ENCODE assay signal across 11 cellular contexts in the genomic region with DNA sequence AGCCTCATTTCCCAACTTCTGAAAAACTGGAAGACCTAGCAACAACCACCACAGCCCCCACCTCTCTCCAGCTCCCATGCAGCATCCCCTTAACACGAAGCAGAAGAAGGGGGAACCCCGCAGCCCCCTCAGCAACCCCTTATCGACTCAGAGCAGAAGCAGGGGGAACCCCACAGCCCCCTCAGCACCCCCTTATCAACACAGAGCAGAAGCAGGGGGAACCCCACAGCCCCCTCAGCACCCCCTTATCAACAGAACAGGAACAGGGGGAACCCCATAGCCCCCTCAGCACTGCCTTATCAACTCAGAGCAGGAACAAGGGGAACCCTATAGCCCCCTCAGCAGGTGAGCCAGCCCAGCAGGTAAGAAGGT. TPM values are rescaled to one million over a fixed set of nuclear protein-coding genes. Genes with fewer than 3 reads are reported as not detected.
DNase-seq lines count a peak whose midpoint lies in the region; ATAC-seq and TF ChIP-seq lines count a peak whose summit lies in the region.
"Had no signal": no experiment of that assay in that cellular context is flagged by ENCODE, and none has a peak within 500 bp of the region (broad histone marks: within the 10 kb centered on the region; RNA-seq: fewer than 3 reads in every experiment).

No MANE protein-coding gene starts in this region.

- H3K4me3 Mint-ChIP-seq in central memory CD8-positive, alpha-beta T cell: peak overlapping the region; percentile 18

- H3K27ac Mint-ChIP-seq in central memory CD8-positive, alpha-beta T cell (ENCODE audit: low read depth): peak overlapping the region; percentile 71

- H3K27ac ChIP-seq in sigmoid colon: no peak overlapping the region
- H3K27ac ChIP-seq: foreskin keratinocyte, uterus had no signal

- intact Hi-C loops in sigmoid colon (cut with DNase I): loop anchor here (5.0 kb wide), 1 partner anchor 43 kb away; a partner anchor contains a TSS

- no peak for TF ChIP-seq CTCF in sigmoid colon (IDR thresholded peaks at IDR 0.05)

- H3K4me3 ChIP-seq in sigmoid colon: no peak overlapping the region
- H3K4me3 ChIP-seq: uterus had no signal

- H3K27me3 Mint-ChIP-seq in central memory CD8-positive, alpha-beta T cell: no peaks in the 10 kb centered on the region

- peaks cover 26% of the 10 kb centered on the region for H3K36me3 Mint-ChIP-seq in central memory CD8-positive, alpha-beta T cell (ENCODE audit: insufficient read depth)

- no peaks in the 10 kb centered on the region for H3K27me3 ChIP-seq in sigmoid colon
- H3K27me3 ChIP-seq: foreskin keratinocyte, uterus had no signal

- DNase-seq in CMK (ENCODE audit: low read depth) (peak; percentile 84), sigmoid colon (peak; percentile 37), GM19240 (ENCODE audit: insufficient read length, low spot score) (no peak), COLO829 (ENCODE audit: low spot score) (no peak), SKM-1 (lab: John Stamatoyannopoulos, UW; ENCODE audit: unreplicated experiment) (no peak)
- no peak for DNase-seq in central memory CD8-positive, alpha-beta T cell (ENCODE audit: low spot score in 2 of 2)
- DNase-seq: foreskin keratinocyte, NCI-H2029 treated with DMSO at 0.1 percent for 48 hours had no signal

- no peak for TF ChIP-seq EP300 in sigmoid colon (IDR thresholded peaks at IDR 0.05)

- peaks cover 1 to 46% (median 15%) of the 10 kb centered on the region in 4 donors for H3K36me3 ChIP-seq in sigmoid colon
- H3K36me3 ChIP-seq: uterus had no signal

- TF ChIP-seq POLR2A in sigmoid colon (IDR thresholded peaks at IDR 0.05): no peak

- H3K4me1 Mint-ChIP-seq in central memory CD8-positive, alpha-beta T cell: peaks cover 42% of the 10 kb centered on the region

- no peaks in the 10 kb centered on the region for H3K9me3 ChIP-seq in sigmoid colon
- H3K9me3 ChIP-seq: uterus had no signal

- peaks cover 0 to 44% (median 32%) of the 10 kb centered on the region in 4 donors for H3K4me1 ChIP-seq in sigmoid colon
- H3K4me1 ChIP-seq: foreskin keratinocyte had no signal

- no peaks in the 10 kb centered on the region for H3K9me3 Mint-ChIP-seq in central memory CD8-positive, alpha-beta T cell

- WGBS in sigmoid colon, 2 donors: 50 to 63% methylated on average over 3 of the region's 3 CpGs

- ATAC-seq in HG02852 (IDR thresholded peaks at IDR 0.05; ENCODE audit: unreplicated experiment): peak; percentile 9
- ATAC-seq in central memory CD8-positive, alpha-beta T cell (replicated peaks; ENCODE audit: extremely low read depth, poor library complexity, severe bottlenecking): peak; percentile 29
- no peak for ATAC-seq in GM19452 (IDR thresholded peaks at IDR 0.05; ENCODE audit: unreplicated experiment)
- ATAC-seq: foreskin keratinocyte had no signal

RNA-seq across cellular contexts. Expression of a gene that starts 6.7 kb away (rescaled TPM):
- total RNA-seq in sigmoid colon: 10 to 100 TPM; 27.3 to 33.2 (median 32.0) TPM
- polyA plus RNA-seq in sigmoid colon: 10 to 100 TPM; 36.0 to 59.4 (median 49.2) TPM

RNA-seq across cellular contexts. Expression of a gene that starts 19.7 kb away (rescaled TPM):
- total RNA-seq in sigmoid colon: 10 to 100 TPM; 15.8 to 21.0 (median 19.3) TPM
- 10 to 100 TPM; 37.9 to 86.5 (median 51.1) TPM for polyA plus RNA-seq in sigmoid colon

RNA-seq across cellular contexts. Expression of a gene that starts 43.6 kb away (rescaled TPM):
- total RNA-seq in sigmoid colon: 10 to 100 TPM; 16.9 to 32.9 (median 27.1) TPM
- 10 to 100 TPM; 72.9 to 85.3 (median 85.3) TPM for polyA plus RNA-seq in sigmoid colon

Comparison
In these comparisons a context has a peak if more than half of its experiments do, and no peak if none do; other contexts are left out.
1. DNase-seq: peak in CMK (single experiment) and sigmoid colon (single experiment); none in central memory CD8-positive, alpha-beta T cell (0 of 2), GM19240 (single experiment), COLO829 (single experiment) and SKM-1 (single experiment).